In genomic region chr7:88759956-88760515, GRCh38 we compare ENCODE assay signal across 1 cellular context.
TF ChIP-seq lines count a peak whose summit lies in the region.

No MANE protein-coding gene starts in this region.

TF ChIP-seq in K562, 482 proteins besides CTCF, POLR2A, EP300 and RAD21:
- TF ChIP-seq PRDM10 (IDR thresholded peaks at IDR 0.05; ENCODE audit: partially characterized antibody): peak; percentile 77
- no peak for TF ChIP-seq HDGF (IDR thresholded peaks at IDR 0.05)
- TF ChIP-seq ZNF23 (CRISPR knock-in tag; IDR thresholded peaks at IDR 0.05): no peak
- peak; percentile 42 for TF ChIP-seq SOX6 (IDR thresholded peaks at IDR 0.05)
- peak; percentile 26 for TF ChIP-seq SAP30 (IDR thresholded peaks at IDR 0.05; ENCODE audit: borderline replicate concordance, insufficient read depth, low read depth, low read length, poor library complexity, severe bottlenecking)
- TF ChIP-seq NRF1 (conservative IDR thresholded peaks at IDR 0.05 in 1 of 2, IDR thresholded peaks at IDR 0.05 in 1 of 2): peak; percentile 65 to 69; a peak in 3 of 4 replicates
- TF ChIP-seq, protein P1, sequence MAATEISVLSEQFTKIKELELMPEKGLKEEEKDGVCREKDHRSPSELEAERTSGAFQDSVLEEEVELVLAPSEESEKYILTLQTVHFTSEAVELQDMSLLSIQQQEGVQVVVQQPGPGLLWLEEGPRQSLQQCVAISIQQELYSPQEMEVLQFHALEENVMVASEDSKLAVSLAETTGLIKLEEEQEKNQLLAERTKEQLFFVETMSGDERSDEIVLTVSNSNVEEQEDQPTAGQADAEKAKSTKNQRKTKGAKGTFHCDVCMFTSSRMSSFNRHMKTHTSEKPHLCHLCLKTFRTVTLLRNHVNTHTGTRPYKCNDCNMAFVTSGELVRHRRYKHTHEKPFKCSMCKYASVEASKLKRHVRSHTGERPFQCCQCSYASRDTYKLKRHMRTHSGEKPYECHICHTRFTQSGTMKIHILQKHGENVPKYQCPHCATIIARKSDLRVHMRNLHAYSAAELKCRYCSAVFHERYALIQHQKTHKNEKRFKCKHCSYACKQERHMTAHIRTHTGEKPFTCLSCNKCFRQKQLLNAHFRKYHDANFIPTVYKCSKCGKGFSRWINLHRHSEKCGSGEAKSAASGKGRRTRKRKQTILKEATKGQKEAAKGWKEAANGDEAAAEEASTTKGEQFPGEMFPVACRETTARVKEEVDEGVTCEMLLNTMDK (IDR thresholded peaks at IDR 0.05; ENCODE audit: borderline replicate concordance, insufficient read depth, low read depth, low read length, poor library complexity, severe bottlenecking): no peak
- TF ChIP-seq YBX1 (IDR thresholded peaks at IDR 0.05): no peak
- TF ChIP-seq VEZF1 (CRISPR knock-in tag; IDR thresholded peaks at IDR 0.05): no peak
- TF ChIP-seq PKNOX1 (IDR thresholded peaks at IDR 0.05): peak; percentile 52
- no peak for TF ChIP-seq TBP (optimal IDR thresholded peaks at IDR 0.05; ENCODE audit: low read depth, low read length)
- no peak for TF ChIP-seq KLF16 (IDR thresholded peaks at IDR 0.05)
- no peak for TF ChIP-seq ZNF830 (CRISPR knock-in tag; IDR thresholded peaks at IDR 0.05)
- no peak for TF ChIP-seq HMGXB4 (CRISPR knock-in tag; IDR thresholded peaks at IDR 0.05)
- TF ChIP-seq, protein P2, sequence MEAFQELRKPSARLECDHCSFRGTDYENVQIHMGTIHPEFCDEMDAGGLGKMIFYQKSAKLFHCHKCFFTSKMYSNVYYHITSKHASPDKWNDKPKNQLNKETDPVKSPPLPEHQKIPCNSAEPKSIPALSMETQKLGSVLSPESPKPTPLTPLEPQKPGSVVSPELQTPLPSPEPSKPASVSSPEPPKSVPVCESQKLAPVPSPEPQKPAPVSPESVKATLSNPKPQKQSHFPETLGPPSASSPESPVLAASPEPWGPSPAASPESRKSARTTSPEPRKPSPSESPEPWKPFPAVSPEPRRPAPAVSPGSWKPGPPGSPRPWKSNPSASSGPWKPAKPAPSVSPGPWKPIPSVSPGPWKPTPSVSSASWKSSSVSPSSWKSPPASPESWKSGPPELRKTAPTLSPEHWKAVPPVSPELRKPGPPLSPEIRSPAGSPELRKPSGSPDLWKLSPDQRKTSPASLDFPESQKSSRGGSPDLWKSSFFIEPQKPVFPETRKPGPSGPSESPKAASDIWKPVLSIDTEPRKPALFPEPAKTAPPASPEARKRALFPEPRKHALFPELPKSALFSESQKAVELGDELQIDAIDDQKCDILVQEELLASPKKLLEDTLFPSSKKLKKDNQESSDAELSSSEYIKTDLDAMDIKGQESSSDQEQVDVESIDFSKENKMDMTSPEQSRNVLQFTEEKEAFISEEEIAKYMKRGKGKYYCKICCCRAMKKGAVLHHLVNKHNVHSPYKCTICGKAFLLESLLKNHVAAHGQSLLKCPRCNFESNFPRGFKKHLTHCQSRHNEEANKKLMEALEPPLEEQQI (IDR thresholded peaks at IDR 0.05): no peak
- no peak for TF ChIP-seq EGR1 (conservative IDR thresholded peaks at IDR 0.05)
